ENCODE assay signal across 10 cellular contexts in genomic region chr16:1992475-1993292, GRCh38. TPM values are rescaled to one million over a fixed set of nuclear protein-coding genes. Genes with fewer than 3 reads are reported as not detected.
A peak's percentile ranks its signal among the peaks of the same experiment; 100 is the strongest.
DNase-seq lines count a peak whose midpoint lies in the region; ATAC-seq, FAIRE-seq and TF ChIP-seq lines count a peak whose summit lies in the region.
"Had no signal": no experiment of that assay in that cellular context is flagged by ENCODE, and none has a peak within 500 bp of the region (broad histone marks: within the 10 kb centered on the region; RNA-seq: fewer than 3 reads in every experiment).

No MANE protein-coding gene starts in this region.

- H3K4me1 ChIP-seq in HCT116 (ENCODE audit: control insufficient read depth in 1 of 2, insufficient read depth in 2 of 2, low read length in 2 of 2) (peaks cover 11 to 34% of the 10 kb centered on the region in 2 experiments; a peak in 3 of 4 replicates), GM12878 (ENCODE audit: control insufficient read depth, insufficient read depth, low read length) (peaks cover 26% of the 10 kb centered on the region), lower lobe of right lung (peaks cover 27% of the 10 kb centered on the region), testis (peaks cover 13% of the 10 kb centered on the region)

- TF ChIP-seq RAD21 in HCT116 (IDR thresholded peaks at IDR 0.05; ENCODE audit: low read depth) (no peak), GM12878 (IDR thresholded peaks at IDR 0.05; ENCODE audit: insufficient read depth, low read depth, low read length) (no peak)

- RAD21 ChIA-PET in HCT116 (lab: Charles Lee; ENCODE audit: low non-redundant PET in 1 of 2, low total read pairs in 2 of 2, uncharacterized antibody in 2 of 2, unreplicated experiment in 2 of 2): no interaction called here
- RAD21 ChIA-PET in GM12878 (lab: Charles Lee; ENCODE audit: unreplicated experiment): interaction anchor here (0.9 kb wide), 1 partner anchor 11 kb away, joined by 4 read pairs; no protein-coding TSS in a partner anchor

- peaks cover 2 to 6% of the 10 kb centered on the region in 2 experiments; a peak in 3 of 4 replicates for H3K36me3 ChIP-seq in HCT116 (ENCODE audit: control insufficient read depth in 1 of 2, insufficient read depth in 2 of 2, low read length in 2 of 2)
- H3K36me3 ChIP-seq in GM12878 (ENCODE audit: control insufficient read depth in 2 of 2, insufficient read depth in 2 of 2, low read length in 1 of 2): peaks cover 0 to 3% of the 10 kb centered on the region in 2 experiments; a peak in 2 of 4 replicates
- H3K36me3 ChIP-seq in lower lobe of right lung: peaks cover 14% of the 10 kb centered on the region
- no peaks in the 10 kb centered on the region for H3K36me3 ChIP-seq in testis (ENCODE audit: low read depth, missing control alignments)
- H3K36me3 ChIP-seq: adrenal gland had no signal

- SMC1A ChIA-PET in GM12878 (lab: Charles Lee; ENCODE audit: uncharacterized antibody, unreplicated experiment): no interaction called here

- H3K27me3 ChIP-seq in HCT116 (ENCODE audit: insufficient read depth, low read length) (no peaks in the 10 kb centered on the region), GM12878 (replicated peaks in 1 of 2; ENCODE audit: control insufficient read depth in 2 of 2, insufficient read depth in 2 of 2, low read length in 1 of 2) (no peaks in the 10 kb centered on the region), lower lobe of right lung (ENCODE audit: low read depth) (peaks cover 27% of the 10 kb centered on the region), testis (no peaks in the 10 kb centered on the region)

- no peaks in the 10 kb centered on the region for H3K9me3 ChIP-seq in HCT116 (ENCODE audit: control insufficient read depth in 1 of 2, insufficient read depth in 1 of 2, low read depth in 1 of 2, low read length in 2 of 2)
- peaks cover 1% of the 10 kb centered on the region; the same call in 1 of the 3 replicates for H3K9me3 ChIP-seq in GM12878 (replicated peaks; ENCODE audit: control insufficient read depth, insufficient read depth, low read length)
- H3K9me3 ChIP-seq in lower lobe of right lung: no peaks in the 10 kb centered on the region
- H3K9me3 ChIP-seq in testis: no peaks in the 10 kb centered on the region
- H3K9me3 ChIP-seq: adrenal gland had no signal

- peak overlapping the region; percentile 43; the same call in 1 of the 2 replicates for H3K27ac ChIP-seq in HCT116 (ENCODE audit: low read depth, low read length)
- no peak overlapping the region for H3K27ac ChIP-seq in GM12878 (ENCODE audit: control insufficient read depth, insufficient read depth)
- no peak overlapping the region for H3K27ac ChIP-seq in lower lobe of right lung
- no peak overlapping the region for H3K27ac ChIP-seq in testis

- H3K79me2 ChIP-seq in HCT116 (ENCODE audit: insufficient read depth, low read length) (no peaks in the 10 kb centered on the region), GM12878 (ENCODE audit: control insufficient read depth, insufficient read depth, low read length) (no peaks in the 10 kb centered on the region)

- POLR2A ChIA-PET in HCT116 (lab: Charles Lee): no interaction called here
- POLR2A ChIA-PET in GM12878 (lab: Charles Lee): interaction anchor here (1.0 to 3.3 kb wide), 7 partner anchors 11 to 315 kb away, joined by 3 to 18 read pairs (median 13); partner anchors contain the start of genes NOXO1, RPS2 and TBL3

- intact Hi-C loops in HCT116 (cut with micrococcal nuclease): no loop called here
- intact Hi-C loops in GM12878 (cut with micrococcal nuclease; ENCODE audit: unreplicated experiment): no loop called here
- intact Hi-C loops in lower lobe of right lung (cut with DNase I): no loop called here
- intact Hi-C loops in testis (cut with DNase I; ENCODE audit: low total_unique reads): no loop called here

- no peak overlapping the region for H3K4me2 ChIP-seq in HCT116 (ENCODE audit: low read length)
- H3K4me2 ChIP-seq in GM12878 (ENCODE audit: control insufficient read depth, insufficient read depth): 0 out of 2 replicates have a peak overlapping the region, but pooled peaks have one; percentile 0

- TF ChIP-seq POLR2A in HCT116 (IDR thresholded peaks at IDR 0.05; ENCODE audit: borderline replicate concordance, extremely low read depth, insufficient read depth, insufficient read length) (no peak), GM12878 (IDR thresholded peaks at IDR 0.05; ENCODE audit: low read depth, low read length) (no peak), testis (IDR thresholded peaks at IDR 0.05) (no peak)

- no peak for ATAC-seq in HCT116
- no peak for ATAC-seq in GM12878
- ATAC-seq in lower lobe of right lung: peak; percentile 0 to 12
- no peak for ATAC-seq in HG03108 (IDR thresholded peaks at IDR 0.05; ENCODE audit: unreplicated experiment)
- ATAC-seq in GM18867 (IDR thresholded peaks at IDR 0.05; ENCODE audit: unreplicated experiment): no peak

- FAIRE-seq in GM12878 (lab: Jason Lieb, UNC): no peak

- H3K9ac ChIP-seq in HCT116 (ENCODE audit: low read length) (no peak overlapping the region), GM12878 (ENCODE audit: control insufficient read depth, insufficient read depth, low read length) (no peak overlapping the region)

- no peak overlapping the region for H2AFZ ChIP-seq in HCT116 (ENCODE audit: low read depth, low read length, poor library complexity, severe bottlenecking)
- H2AFZ ChIP-seq in GM12878 (ENCODE audit: control insufficient read depth, low read depth, low read length): peak overlapping the region; percentile 53

- no peak for TF ChIP-seq EP300 in GM12878 (IDR thresholded peaks at IDR 0.05; ENCODE audit: borderline replicate concordance in 1 of 2, control insufficient read depth in 1 of 2, low read depth in 2 of 2, low read length in 2 of 2)

- CTCF ChIA-PET in HCT116 (lab: Charles Lee) (interaction anchor here (1.6 kb wide), 1 partner anchor 11 kb away, joined by 9 read pairs; no protein-coding TSS in a partner anchor), GM12878 (lab: Yijun Ruan, JAX) (interaction anchor here (1.3 to 6.5 kb wide), 2 partner anchors 11 to 26 kb away, joined by 4 to 54 read pairs; partner anchors contain the start of gene RNF151)

- no peaks in the 10 kb centered on the region for H3K9me2 ChIP-seq in HCT116 (ENCODE audit: insufficient read depth)

- DNase-seq in HCT116 (ENCODE audit: low read depth, low spot score): no peak
- no peak for DNase-seq in GM12878 (ENCODE audit: low read depth, low spot score)
- peak; percentile 58 for DNase-seq in lower lobe of right lung
- DNase-seq in testis: no peak
- no peak for DNase-seq in C1 segment of cervical spinal cord (lab: John Stamatoyannopoulos, UW)
- DNase-seq: DND-41, NCI-H2107 had no signal

- BruUV-seq in HCT116 (replicated peaks; lab: Mats Ljungman, UMichigan): no TSS peak
- no TSS peak for BruUV-seq in GM12878 (replicated peaks; lab: Mats Ljungman, UMichigan)

- in situ Hi-C loops in GM12878 (cut with MboI): no loop called here

- H3K4me3 ChIP-seq in HCT116 (replicated peaks in 1 of 2; ENCODE audit: low read depth in 1 of 2, low read length in 2 of 2) (no peak overlapping the region), GM12878 (no peak overlapping the region), lower lobe of right lung (peak overlapping the region; percentile 19), testis (peak overlapping the region; percentile 26 to 46)

- H4K20me1 ChIP-seq in HCT116 (ENCODE audit: insufficient read depth) (no peaks in the 10 kb centered on the region), GM12878 (ENCODE audit: control insufficient read depth, insufficient read depth) (no peaks in the 10 kb centered on the region)

- TF ChIP-seq CTCF in HCT116 (IDR thresholded peaks at IDR 0.05 in 2 of 3, conservative IDR thresholded peaks at IDR 0.05 in 1 of 3; ENCODE audit: borderline replicate concordance in 1 of 3, insufficient read depth in 1 of 3, low read depth in 2 of 3, low read length in 2 of 3) (no peak), GM12878 (IDR thresholded peaks at IDR 0.05 in 2 of 3, conservative IDR thresholded peaks at IDR 0.05 in 1 of 3; ENCODE audit: control insufficient read depth in 2 of 3, extremely low read depth in 1 of 3, insufficient read depth in 1 of 3, low read depth in 3 of 3, low read length in 3 of 3) (no peak), lower lobe of right lung (IDR thresholded peaks at IDR 0.05) (no peak), testis (IDR thresholded peaks at IDR 0.05) (no peak)

- WGBS in GM12878 (ENCODE audit: insufficient coverage, insufficient replicate concordance, low lambda C conversion rate, missing lambda C conversion rate): 82% methylated on average over 59 of the region's 77 CpGs
- WGBS in testis, 2 donors: 32 to 40% methylated on average over 1 to 61 of the region's 77 CpGs

RNA-seq across cellular contexts. Expression of gene SYNGR3, which starts 2.9 kb away (rescaled TPM):
- total RNA-seq in HCT116 (2021; ENCODE audit: unreplicated experiment) (11.5 TPM), GM12878 (2014; rRNA removed) (14.8 and 18.1 TPM in 2 replicates), GM12878 (2014; rRNA removed; fragmentation: Illumina TruSeq; extraction: Trizol) (5.9 and 6.0 TPM in 2 replicates), GM12878 (2021) (14.1 and 16.4 TPM in 2 replicates), lower lobe of right lung (0.24 TPM), testis (10 to 100 TPM; 20.9 to 33.5 TPM)
- polyA plus RNA-seq in HCT116 (2012): 9.1 and 9.9 TPM in 2 replicates
- total RNA-seq in GM12878 (2013; cell fraction: nucleolus; rRNA removed): 4.2 and 4.8 TPM in 2 replicates
- 5.6 TPM for polyA plus RNA-seq in GM12878 (2011; ENCODE audit: low read depth)
- polyA plus RNA-seq in GM12878 (2011; rRNA removed) (7.4 and 10.5 TPM in 2 replicates), GM12878 (2014; fragmentation: Illumina TruSeq; extraction: Trizol) (3.4 and 7.2 TPM in 2 replicates), GM12878 (2014; fragmentation: Nextera tagmentation; extraction: Ambion mirVana) (1 to 10 TPM; 1.2 to 2.0 TPM), GM12878 (2014; rRNA removed) (13.8 and 13.9 TPM in 2 replicates), GM12878 (2016; fragmentation: Nextera tagmentation; extraction: Ambion mirVana) (1 to 10 TPM; 3.5 to 5.6 TPM), testis (ENCODE audit: insufficient read depth, low read depth, low replicate concordance) (10.0 TPM)
- 12.2 and 16.5 TPM in 2 replicates for polyA plus RNA-seq in GM12878 (2011; cell fraction: cytosol; rRNA removed)
- 33.9 and 40.8 TPM in 2 replicates for polyA plus RNA-seq in GM12878 (2011; cell fraction: nucleus; rRNA removed)
- 11.9 and 13.4 TPM in 2 replicates for polyA plus RNA-seq in GM12878 (2012)
- polyA minus RNA-seq in GM12878 (2011; rRNA and poly(A)+ RNA removed): 6.7 and 10.8 TPM in 2 replicates
- 4.5 and 4.8 TPM in 2 replicates for polyA minus RNA-seq in GM12878 (2011; cell fraction: cytosol; rRNA and poly(A)+ RNA removed)
- polyA minus RNA-seq in GM12878 (2011; cell fraction: nucleus; rRNA and poly(A)+ RNA removed): 5.8 and 8.3 TPM in 2 replicates

RNA-seq across cellular contexts. Expression of gene GFER, which starts 8.7 kb away (rescaled TPM):
- 47.3 TPM for total RNA-seq in HCT116 (2021; ENCODE audit: unreplicated experiment)
- polyA plus RNA-seq in HCT116 (2012): 54.3 and 65.9 TPM in 2 replicates
- 8.2 and 9.5 TPM in 2 replicates for total RNA-seq in GM12878 (2013; cell fraction: nucleolus; rRNA removed)
- 36.6 and 38.2 TPM in 2 replicates for total RNA-seq in GM12878 (2014; rRNA removed)
- 19.8 and 20.7 TPM in 2 replicates for total RNA-seq in GM12878 (2014; rRNA removed; fragmentation: Illumina TruSeq; extraction: Trizol)
- 46.2 and 46.7 TPM in 2 replicates for total RNA-seq in GM12878 (2021)
- 7.5 TPM for polyA plus RNA-seq in GM12878 (2011; ENCODE audit: low read depth)
- polyA plus RNA-seq in GM12878 (2011; rRNA removed): 13.7 and 24.3 TPM in 2 replicates
- polyA plus RNA-seq in GM12878 (2011; cell fraction: cytosol; rRNA removed): 19.6 and 29.9 TPM in 2 replicates
- 22.6 and 24.0 TPM in 2 replicates for polyA plus RNA-seq in GM12878 (2011; cell fraction: nucleus; rRNA removed)
- 37.0 and 38.1 TPM in 2 replicates for polyA plus RNA-seq in GM12878 (2012)
- polyA plus RNA-seq in GM12878 (2014; fragmentation: Illumina TruSeq; extraction: Trizol): 4.8 and 19.7 TPM in 2 replicates
- polyA plus RNA-seq in GM12878 (2014; fragmentation: Nextera tagmentation; extraction: Ambion mirVana): 1 to 10 TPM; 2.4 to 9.2 TPM
- polyA plus RNA-seq in GM12878 (2014; rRNA removed): 46.4 and 62.0 TPM in 2 replicates
- polyA plus RNA-seq in GM12878 (2016; fragmentation: Nextera tagmentation; extraction: Ambion mirVana): 10 to 100 TPM; 55.8 to 57.7 TPM
- polyA minus RNA-seq in GM12878 (2011; rRNA and poly(A)+ RNA removed): 6.9 and 9.4 TPM in 2 replicates
- polyA minus RNA-seq in GM12878 (2011; cell fraction: cytosol; rRNA and poly(A)+ RNA removed): 13.5 and 13.9 TPM in 2 replicates
- 11.5 and 12.6 TPM in 2 replicates for polyA minus RNA-seq in GM12878 (2011; cell fraction: nucleus; rRNA and poly(A)+ RNA removed)
- 24.7 TPM for total RNA-seq in lower lobe of right lung
- 10 to 100 TPM; 25.7 to 25.8 TPM for total RNA-seq in testis
- 40.0 TPM for polyA plus RNA-seq in testis (ENCODE audit: insufficient read depth, low read depth, low replicate concordance)

RNA-seq across cellular contexts. Expression of gene NOXO1, which starts 11.4 kb away (rescaled TPM):
- total RNA-seq in HCT116 (2021; ENCODE audit: unreplicated experiment): 10.0 TPM
- polyA plus RNA-seq in HCT116 (2012): 4.4 and 5.3 TPM in 2 replicates
- total RNA-seq in GM12878 (2013; cell fraction: nucleolus; rRNA removed): 1.9 and 2.8 TPM in 2 replicates
- 0.33 and 0.34 TPM in 2 replicates for total RNA-seq in GM12878 (2014; rRNA removed)
- not detected in 2 replicates for total RNA-seq in GM12878 (2014; rRNA removed; fragmentation: Illumina TruSeq; extraction: Trizol)
- 0.26 and 0.40 TPM in 2 replicates for total RNA-seq in GM12878 (2021)
- not detected for polyA plus RNA-seq in GM12878 (2011; ENCODE audit: low read depth)
- 0.14 and 0.26 TPM in 2 replicates for polyA plus RNA-seq in GM12878 (2011; rRNA removed)
- 0.91 and 1.1 TPM in 2 replicates for polyA plus RNA-seq in GM12878 (2011; cell fraction: cytosol; rRNA removed)
- polyA plus RNA-seq in GM12878 (2011; cell fraction: nucleus; rRNA removed): 5.9 and 6.2 TPM in 2 replicates
- polyA plus RNA-seq in GM12878 (2012): 0.17 TPM in 1 of 2 replicates, not detected in the other
- polyA plus RNA-seq in GM12878 (2014; fragmentation: Illumina TruSeq; extraction: Trizol): 0.09 TPM in 1 of 2 replicates, not detected in the other
- not detected for polyA plus RNA-seq in GM12878 (2014; fragmentation: Nextera tagmentation; extraction: Ambion mirVana)
- polyA plus RNA-seq in GM12878 (2014; rRNA removed): 0.46 and 0.76 TPM in 2 replicates
- polyA plus RNA-seq in GM12878 (2016; fragmentation: Nextera tagmentation; extraction: Ambion mirVana): under 1 TPM in 1 of 2 experiments, not detected in 1; 0.14 TPM
- polyA minus RNA-seq in GM12878 (2011; rRNA and poly(A)+ RNA removed): 0.67 TPM in 1 of 2 replicates, not detected in the other
- polyA minus RNA-seq in GM12878 (2011; cell fraction: cytosol; rRNA and poly(A)+ RNA removed): not detected in 2 replicates
- 0.77 and 1.5 TPM in 2 replicates for polyA minus RNA-seq in GM12878 (2011; cell fraction: nucleus; rRNA and poly(A)+ RNA removed)
- 1.7 TPM for total RNA-seq in lower lobe of right lung
- 1 to 10 TPM; 4.8 to 7.6 TPM for total RNA-seq in testis
- polyA plus RNA-seq in testis (ENCODE audit: insufficient read depth, low read depth, low replicate concordance): 3.7 TPM

RNA-seq across cellular contexts. Expression of gene ZNF598, which starts 16.9 kb away (rescaled TPM):
- 57.4 TPM for total RNA-seq in HCT116 (2021; ENCODE audit: unreplicated experiment)
- 32.0 and 33.0 TPM in 2 replicates for polyA plus RNA-seq in HCT116 (2012)
- 23.8 and 28.6 TPM in 2 replicates for total RNA-seq in GM12878 (2013; cell fraction: nucleolus; rRNA removed)
- total RNA-seq in GM12878 (2014; rRNA removed): 14.7 and 20.6 TPM in 2 replicates
- 11.0 and 14.4 TPM in 2 replicates for total RNA-seq in GM12878 (2014; rRNA removed; fragmentation: Illumina TruSeq; extraction: Trizol)
- total RNA-seq in GM12878 (2021): 71.3 and 74.0 TPM in 2 replicates
- polyA plus RNA-seq in GM12878 (2011; ENCODE audit: low read depth): 5.9 TPM
- 4.7 and 12.7 TPM in 2 replicates for polyA plus RNA-seq in GM12878 (2011; rRNA removed)
- polyA plus RNA-seq in GM12878 (2011; cell fraction: cytosol; rRNA removed): 26.7 and 35.4 TPM in 2 replicates
- 102 and 139 TPM in 2 replicates for polyA plus RNA-seq in GM12878 (2011; cell fraction: nucleus; rRNA removed)
- polyA plus RNA-seq in GM12878 (2012): 21.2 and 28.2 TPM in 2 replicates
- 5.8 and 14.4 TPM in 2 replicates for polyA plus RNA-seq in GM12878 (2014; fragmentation: Illumina TruSeq; extraction: Trizol)
- polyA plus RNA-seq in GM12878 (2014; fragmentation: Nextera tagmentation; extraction: Ambion mirVana): under 1 TPM; 0.08 to 0.84 TPM
- 53.8 and 70.0 TPM in 2 replicates for polyA plus RNA-seq in GM12878 (2014; rRNA removed)
- 10 to 100 TPM in 1 of 2 experiments, 1 to 10 TPM in 1; 8.0 to 19.4 TPM for polyA plus RNA-seq in GM12878 (2016; fragmentation: Nextera tagmentation; extraction: Ambion mirVana)
- polyA minus RNA-seq in GM12878 (2011; rRNA and poly(A)+ RNA removed): 8.7 and 17.7 TPM in 2 replicates
- polyA minus RNA-seq in GM12878 (2011; cell fraction: cytosol; rRNA and poly(A)+ RNA removed): 19.8 and 21.5 TPM in 2 replicates
- 12.5 and 23.1 TPM in 2 replicates for polyA minus RNA-seq in GM12878 (2011; cell fraction: nucleus; rRNA and poly(A)+ RNA removed)
- total RNA-seq in lower lobe of right lung: 27.2 TPM
- 10 to 100 TPM; 80.4 to 94.6 TPM for total RNA-seq in testis
- 46.3 TPM for polyA plus RNA-seq in testis (ENCODE audit: insufficient read depth, low read depth, low replicate concordance)

RNA-seq across cellular contexts. Expression of gene TBL3, which starts 20.8 kb away (rescaled TPM):
- 68.9 TPM for total RNA-seq in HCT116 (2021; ENCODE audit: unreplicated experiment)
- polyA plus RNA-seq in HCT116 (2012): 60.9 and 68.3 TPM in 2 replicates
- total RNA-seq in GM12878 (2013; cell fraction: nucleolus; rRNA removed): 28.0 and 31.8 TPM in 2 replicates
- total RNA-seq in GM12878 (2014; rRNA removed): 53.0 and 71.4 TPM in 2 replicates
- total RNA-seq in GM12878 (2014; rRNA removed; fragmentation: Illumina TruSeq; extraction: Trizol): 8.2 and 9.6 TPM in 2 replicates
- 64.8 and 66.8 TPM in 2 replicates for total RNA-seq in GM12878 (2021)
- polyA plus RNA-seq in GM12878 (2011; ENCODE audit: low read depth): 9.8 TPM
- polyA plus RNA-seq in GM12878 (2011; rRNA removed): 4.6 and 20.9 TPM in 2 replicates
- 39.7 and 48.7 TPM in 2 replicates for polyA plus RNA-seq in GM12878 (2011; cell fraction: cytosol; rRNA removed)
- polyA plus RNA-seq in GM12878 (2011; cell fraction: nucleus; rRNA removed): 111 and 145 TPM in 2 replicates
- polyA plus RNA-seq in GM12878 (2012): 20.6 and 30.3 TPM in 2 replicates
- 5.6 and 21.7 TPM in 2 replicates for polyA plus RNA-seq in GM12878 (2014; fragmentation: Illumina TruSeq; extraction: Trizol)
- polyA plus RNA-seq in GM12878 (2014; fragmentation: Nextera tagmentation; extraction: Ambion mirVana): 1 to 10 TPM; 1.2 to 8.1 TPM
- polyA plus RNA-seq in GM12878 (2014; rRNA removed): 46.8 and 65.1 TPM in 2 replicates
- 100 to 1,000 TPM in 1 of 2 experiments, 10 to 100 TPM in 1; 89.6 to 101 TPM for polyA plus RNA-seq in GM12878 (2016; fragmentation: Nextera tagmentation; extraction: Ambion mirVana)
- 34.5 and 66.7 TPM in 2 replicates for polyA minus RNA-seq in GM12878 (2011; rRNA and poly(A)+ RNA removed)
- polyA minus RNA-seq in GM12878 (2011; cell fraction: cytosol; rRNA and poly(A)+ RNA removed): 26.2 and 31.5 TPM in 2 replicates
- polyA minus RNA-seq in GM12878 (2011; cell fraction: nucleus; rRNA and poly(A)+ RNA removed): 26.6 and 42.8 TPM in 2 replicates
- 25.6 TPM for total RNA-seq in lower lobe of right lung
- total RNA-seq in testis: 100 to 1,000 TPM in 1 of 2 donors, 10 to 100 TPM in 1; 83.4 to 109 TPM
- 77.1 TPM for polyA plus RNA-seq in testis (ENCODE audit: insufficient read depth, low read depth, low replicate concordance)

Comparison
In these comparisons a context has a peak if more than half of its experiments do, and no peak if none do; other contexts are left out.
1. ATAC-seq: peak in lower lobe of right lung (2 of 2); none in HCT116 (single experiment), GM12878 (single experiment), HG03108 (single experiment) and GM18867 (single experiment).
2. H3K4me3 ChIP-seq: peak in lower lobe of right lung (single experiment) and testis (2 of 2); none in HCT116 (0 of 2) and GM12878 (single experiment).
3. Of the 18 proteins assayed by ChIP-seq in both GM12878 and HCT116: peak only in GM12878: YY1 and ZBTB33; only in HCT116: none; in both: MAX; in neither: 15.